1 cellular context compared by ENCODE assay signal in the genomic region with DNA sequence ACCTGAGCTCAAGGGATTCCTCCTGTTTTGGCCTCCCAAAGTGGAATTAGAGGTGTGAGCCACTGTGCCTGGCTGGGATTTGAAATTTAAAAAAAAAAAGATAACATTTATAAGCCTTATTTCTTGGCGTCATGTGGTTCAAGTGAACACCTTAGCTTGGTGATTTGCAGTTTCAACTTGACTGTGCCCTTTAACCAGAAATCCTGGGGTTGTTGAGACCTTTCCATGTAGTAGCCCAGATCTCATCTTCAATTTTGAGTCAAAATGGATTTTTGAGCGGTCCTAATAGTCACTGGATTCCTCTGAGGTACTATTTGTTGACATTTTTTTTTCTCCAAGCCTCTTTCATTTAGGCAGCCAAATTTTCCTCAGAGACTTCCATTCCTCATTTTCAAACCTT.
TF ChIP-seq lines count a peak whose summit lies in the region.

No MANE protein-coding gene starts in this region.

TF ChIP-seq in HepG2, 621 proteins besides CTCF, POLR2A, EP300 and RAD21:
- no peak for TF ChIP-seq ATF7-NPFF (CRISPR knock-in tag; IDR thresholded peaks at IDR 0.05; ENCODE audit: low read depth)
- TF ChIP-seq HMG20A (CRISPR knock-in tag; IDR thresholded peaks at IDR 0.05; ENCODE audit: borderline replicate concordance): no peak
- TF ChIP-seq MTF1 (CRISPR knock-in tag; IDR thresholded peaks at IDR 0.05): no peak
- TF ChIP-seq, protein P1, sequence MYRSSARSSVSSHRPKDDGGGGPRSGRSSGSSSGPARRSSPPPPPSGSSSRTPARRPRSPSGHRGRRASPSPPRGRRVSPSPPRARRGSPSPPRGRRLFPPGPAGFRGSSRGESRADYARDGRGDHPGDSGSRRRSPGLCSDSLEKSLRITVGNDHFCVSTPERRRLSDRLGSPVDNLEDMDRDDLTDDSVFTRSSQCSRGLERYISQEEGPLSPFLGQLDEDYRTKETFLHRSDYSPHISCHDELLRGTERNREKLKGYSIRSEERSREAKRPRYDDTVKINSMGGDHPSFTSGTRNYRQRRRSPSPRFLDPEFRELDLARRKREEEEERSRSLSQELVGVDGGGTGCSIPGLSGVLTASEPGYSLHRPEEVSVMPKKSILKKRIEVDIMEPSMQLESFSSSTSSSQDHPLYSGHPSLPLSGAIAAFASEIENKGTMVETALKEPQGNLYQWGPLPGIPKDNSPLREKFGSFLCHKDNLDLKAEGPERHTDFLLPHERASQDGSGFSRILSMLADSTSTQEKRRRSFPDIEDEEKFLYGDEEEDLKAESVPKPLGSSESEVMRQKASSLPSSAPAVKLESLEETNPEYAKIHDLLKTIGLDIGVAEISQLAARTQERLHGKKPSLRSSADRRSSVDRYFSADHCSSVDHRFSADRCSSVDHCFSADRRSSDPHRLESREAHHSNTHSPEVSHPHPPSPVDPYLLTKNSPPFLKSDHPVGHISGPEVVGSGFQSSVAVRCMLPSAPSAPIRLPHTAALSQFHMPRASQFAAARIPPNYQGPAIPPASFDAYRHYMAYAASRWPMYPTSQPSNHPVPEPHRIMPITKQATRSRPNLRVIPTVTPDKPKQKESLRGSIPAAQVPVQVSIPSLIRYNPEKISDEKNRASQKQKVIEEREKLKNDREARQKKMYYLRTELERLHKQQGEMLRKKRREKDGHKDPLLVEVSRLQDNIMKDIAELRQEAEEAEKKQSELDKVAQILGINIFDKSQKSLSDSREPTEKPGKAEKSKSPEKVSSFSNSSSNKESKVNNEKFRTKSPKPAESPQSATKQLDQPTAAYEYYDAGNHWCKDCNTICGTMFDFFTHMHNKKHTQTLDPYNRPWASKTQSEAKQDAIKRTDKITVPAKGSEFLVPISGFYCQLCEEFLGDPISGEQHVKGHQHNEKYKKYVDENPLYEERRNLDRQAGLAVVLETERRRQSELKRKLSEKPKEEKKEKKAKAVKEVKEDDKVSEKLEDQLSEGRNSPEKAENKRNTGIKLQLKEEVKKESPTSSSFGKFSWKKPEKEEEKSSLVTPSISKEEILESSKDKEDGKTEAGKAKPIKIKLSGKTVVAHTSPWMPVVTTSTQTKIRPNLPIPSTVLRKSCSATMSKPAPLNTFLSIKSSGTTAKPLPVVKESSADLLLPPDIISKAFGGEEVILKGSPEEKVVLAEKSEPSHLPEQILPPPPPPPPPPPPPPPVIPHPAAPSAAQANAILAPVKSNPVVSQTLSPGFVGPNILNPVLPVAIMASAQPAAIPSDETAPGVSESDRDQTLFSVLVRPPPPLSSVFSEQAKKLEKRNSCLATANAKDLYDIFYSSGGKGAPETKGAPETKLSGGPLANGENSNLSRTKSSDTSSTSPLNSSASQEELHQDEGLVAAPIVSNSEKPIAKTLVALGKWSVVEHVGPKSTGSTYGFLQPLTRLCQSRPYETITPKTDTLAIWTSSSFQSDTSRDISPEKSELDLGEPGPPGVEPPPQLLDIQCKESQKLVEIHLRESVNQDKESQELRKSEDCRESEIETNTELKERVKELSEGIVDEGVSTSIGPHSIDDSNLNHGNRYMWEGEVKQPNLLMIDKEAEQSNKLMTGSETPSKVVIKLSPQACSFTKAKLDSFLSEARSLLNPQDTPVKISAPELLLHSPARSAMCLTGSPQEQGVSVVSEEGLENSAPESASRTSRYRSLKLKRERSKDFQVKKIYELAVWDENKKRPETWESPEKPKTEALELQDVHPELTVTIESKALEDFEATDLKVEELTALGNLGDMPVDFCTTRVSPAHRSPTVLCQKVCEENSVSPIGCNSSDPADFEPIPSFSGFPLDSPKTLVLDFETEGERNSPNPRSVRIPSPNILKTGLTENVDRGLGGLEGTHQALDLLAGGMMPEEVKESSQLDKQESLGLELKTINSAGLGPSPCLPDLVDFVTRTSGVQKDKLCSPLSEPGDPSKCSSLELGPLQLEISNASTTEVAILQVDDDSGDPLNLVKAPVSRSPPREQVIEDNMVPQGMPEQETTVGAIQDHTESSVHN (CRISPR knock-in tag; IDR thresholded peaks at IDR 0.05): no peak
- no peak for TF ChIP-seq TBX3 (IDR thresholded peaks at IDR 0.05; ENCODE audit: borderline replicate concordance)
- no peak for TF ChIP-seq XBP1 (CRISPR knock-in tag; IDR thresholded peaks at IDR 0.05)
- TF ChIP-seq ZNF263 (CRISPR knock-in tag; IDR thresholded peaks at IDR 0.05): no peak
- no peak for TF ChIP-seq BRCA1 (CRISPR knock-in tag; IDR thresholded peaks at IDR 0.05)
- TF ChIP-seq DNMT3B (CRISPR knock-in tag; conservative IDR thresholded peaks at IDR 0.05): no peak
- TF ChIP-seq CEBPG (CRISPR knock-in tag; IDR thresholded peaks at IDR 0.05): no peak
- no peak for TF ChIP-seq MYNN (CRISPR knock-in tag; IDR thresholded peaks at IDR 0.05; ENCODE audit: low read depth)
- TF ChIP-seq SMAD1 (CRISPR knock-in tag; IDR thresholded peaks at IDR 0.05; ENCODE audit: borderline replicate concordance, low read depth): no peak
